In genomic region chr1:149636286-149637122, GRCh38 we compare ENCODE assay signal across 8 cellular contexts. TPM values are rescaled to one million over a fixed set of nuclear protein-coding genes. Genes with fewer than 3 reads are reported as not detected.
DNase-seq lines count a peak whose midpoint lies in the region; ATAC-seq and TF ChIP-seq lines count a peak whose summit lies in the region.
"Not testable (repeated sequence)": the region's sequence is repeated elsewhere in the genome, so short reads cannot be mapped to it uniquely, and the experiment has no call there.

No MANE protein-coding gene starts in this region.

- not testable (repeated sequence) for H3K79me2 ChIP-seq in neural progenitor cell (ENCODE audit: low read depth)

- H3K9me3 ChIP-seq in SJSA1 (replicated peaks); gastroesophageal sphincter; neural progenitor cell (ENCODE audit: low read depth): not testable (repeated sequence)

- peak overlapping the region; percentile 82 for H3K4me3 Mint-ChIP-seq in activated naive CD4-positive, alpha-beta T cell treated with anti-CD3 and anti-CD28 coated beads for 36 hours
- H3K4me3 Mint-ChIP-seq in neural progenitor cell: peak overlapping the region; percentile 97
- H3K4me3 Mint-ChIP-seq in stimulated activated naive CD8-positive, alpha-beta T cell treated with anti-CD3 and anti-CD28 coated beads, Interleukin-15, Interleukin-2, amounts not matched to agents 100 ng/mL and 50 ng/mL, for 24 hours: peak overlapping the region; percentile 90

- TF ChIP-seq CTCF in gastroesophageal sphincter (IDR thresholded peaks at IDR 0.05): peak in 1 of 4 experiments; percentile 10
- not testable (repeated sequence) for TF ChIP-seq CTCF in neural progenitor cell (IDR thresholded peaks at IDR 0.05)

- H3K4me2 ChIP-seq in neural progenitor cell: peak overlapping the region; percentile 78

- intact Hi-C loops in activated naive CD4-positive, alpha-beta T cell treated with anti-CD3 and anti-CD28 coated beads for 36 hours (cut with micrococcal nuclease): not testable (repeated sequence)

- TF ChIP-seq EP300 in gastroesophageal sphincter (IDR thresholded peaks at IDR 0.05): not testable (repeated sequence)

- peak overlapping the region; percentile 91 for H3K9ac ChIP-seq in neural progenitor cell

- H3K9me3 Mint-ChIP-seq in activated naive CD4-positive, alpha-beta T cell treated with anti-CD3 and anti-CD28 coated beads for 36 hours; neural progenitor cell; stimulated activated naive CD8-positive, alpha-beta T cell treated with anti-CD3 and anti-CD28 coated beads, Interleukin-15, Interleukin-2, amounts not matched to agents 100 ng/mL and 50 ng/mL, for 24 hours: not testable (repeated sequence)

- H3K4me3 ChIP-seq in SJSA1: peak overlapping the region; percentile 31
- peak overlapping the region; percentile 45 to 52 for H3K4me3 ChIP-seq in gastroesophageal sphincter
- peak overlapping the region; percentile 57 for H3K4me3 ChIP-seq in neural progenitor cell

- ATAC-seq in HG02571 (IDR thresholded peaks at IDR 0.05; ENCODE audit: unreplicated experiment): peak; percentile 91
- peak; percentile 98 for ATAC-seq in gastroesophageal sphincter

- not testable (repeated sequence) for H3K27me3 Mint-ChIP-seq in activated naive CD4-positive, alpha-beta T cell treated with anti-CD3 and anti-CD28 coated beads for 36 hours (ENCODE audit: low read depth); neural progenitor cell (ENCODE audit: insufficient read depth, low read depth); stimulated activated naive CD8-positive, alpha-beta T cell treated with anti-CD3 and anti-CD28 coated beads, Interleukin-15, Interleukin-2, amounts not matched to agents 100 ng/mL and 50 ng/mL, for 24 hours

- H3K4me1 ChIP-seq in SJSA1 (replicated peaks); gastroesophageal sphincter; neural progenitor cell: not testable (repeated sequence)

- peak overlapping the region; percentile 52 for H2AFZ ChIP-seq in neural progenitor cell (replicated peaks)

- H3K36me3 Mint-ChIP-seq in activated naive CD4-positive, alpha-beta T cell treated with anti-CD3 and anti-CD28 coated beads for 36 hours (ENCODE audit: low read depth); neural progenitor cell; stimulated activated naive CD8-positive, alpha-beta T cell treated with anti-CD3 and anti-CD28 coated beads, Interleukin-15, Interleukin-2, amounts not matched to agents 100 ng/mL and 50 ng/mL, for 24 hours (ENCODE audit: low read depth): not testable (repeated sequence)

- H3F3A ChIP-seq in neural progenitor cell (ENCODE audit: low read depth): peaks cover 20% of the 10 kb centered on the region

- not testable (repeated sequence) for H4K20me1 ChIP-seq in neural progenitor cell (ENCODE audit: low read depth)

- peak overlapping the region; percentile 99 for H3K27ac ChIP-seq in SJSA1
- peak overlapping the region; percentile 83 to 90 (median 88) for H3K27ac ChIP-seq in gastroesophageal sphincter
- peak overlapping the region; percentile 100 for H3K27ac ChIP-seq in neural progenitor cell

- H3K36me3 ChIP-seq in SJSA1, gastroesophageal sphincter, neural progenitor cell: not testable (repeated sequence)

- H3K4me1 Mint-ChIP-seq in activated naive CD4-positive, alpha-beta T cell treated with anti-CD3 and anti-CD28 coated beads for 36 hours (ENCODE audit: low read depth): peaks cover 31% of the 10 kb centered on the region
- H3K4me1 Mint-ChIP-seq in neural progenitor cell: peaks cover 18% of the 10 kb centered on the region
- H3K4me1 Mint-ChIP-seq in stimulated activated naive CD8-positive, alpha-beta T cell treated with anti-CD3 and anti-CD28 coated beads, Interleukin-15, Interleukin-2, amounts not matched to agents 100 ng/mL and 50 ng/mL, for 24 hours (ENCODE audit: low read depth): peaks cover 36% of the 10 kb centered on the region

- CTCF ChIA-PET in activated naive CD4-positive, alpha-beta T cell treated with anti-CD3 and anti-CD28 coated beads for 36 hours (lab: Charles Lee): not testable (repeated sequence)

- peak; percentile 17 for DNase-seq in GM04504 (ENCODE audit: low read depth)
- peak; percentile 99 for DNase-seq in NAMALWA (ENCODE audit: low spot score)
- DNase-seq in SJSA1 (ENCODE audit: low read depth in 1 of 2, low spot score in 2 of 2): peak; percentile 91 to 93
- DNase-seq in activated naive CD4-positive, alpha-beta T cell treated with anti-CD3 and anti-CD28 coated beads for 36 hours: peak; percentile 95
- peak; percentile 95 for DNase-seq in neural progenitor cell (ENCODE audit: low spot score)

- TF ChIP-seq POLR2A in gastroesophageal sphincter (IDR thresholded peaks at IDR 0.05): peak; percentile 67 to 71

- WGBS in gastroesophageal sphincter (ENCODE audit: low coverage in 1 of 2), 2 donors: 0 to 15% methylated on average over 4 to 22 of the region's 41 CpGs

- H3K27ac Mint-ChIP-seq in activated naive CD4-positive, alpha-beta T cell treated with anti-CD3 and anti-CD28 coated beads for 36 hours: peak overlapping the region; percentile 99
- peak overlapping the region; percentile 100 for H3K27ac Mint-ChIP-seq in neural progenitor cell
- H3K27ac Mint-ChIP-seq in stimulated activated naive CD8-positive, alpha-beta T cell treated with anti-CD3 and anti-CD28 coated beads, Interleukin-15, Interleukin-2, amounts not matched to agents 100 ng/mL and 50 ng/mL, for 24 hours: peak overlapping the region; percentile 100

- not testable (repeated sequence) for H3K27me3 ChIP-seq in SJSA1 (replicated peaks); gastroesophageal sphincter; neural progenitor cell

RNA-seq across cellular contexts. Expression of gene PPIAL4C, which starts 52.9 kb away (rescaled TPM):
- total RNA-seq in SJSA1 (2014; rRNA removed; shearing (Covaris generic)): not detected in 2 replicates
- total RNA-seq in activated naive CD4-positive, alpha-beta T cell treated with anti-CD3 and anti-CD28 coated beads for 36 hours: under 1 TPM; 0.41 to 0.57 TPM
- total RNA-seq in gastroesophageal sphincter (not detected), neural progenitor cell (ENCODE audit: low replicate concordance) (0.73 TPM in 1 of 2 replicates, not detected in the other)

Comparison
In these comparisons a context has a peak if more than half of its experiments do, and no peak if none do; other contexts are left out.
1. Peak in every context shown above with its lines: DNase-seq, ATAC-seq, H3K4me3 ChIP-seq and H3K27ac ChIP-seq.
2. DNase-seq: peak in every context shown above with its lines; median percentile 99 in NAMALWA; 95 in activated naive CD4-positive, alpha-beta T cell treated with anti-CD3 and anti-CD28 coated beads for 36 hours; 95 in neural progenitor cell; 92 in SJSA1; 17 in GM04504.